ENCODE assay signal across 10 cellular contexts in the genomic region with DNA sequence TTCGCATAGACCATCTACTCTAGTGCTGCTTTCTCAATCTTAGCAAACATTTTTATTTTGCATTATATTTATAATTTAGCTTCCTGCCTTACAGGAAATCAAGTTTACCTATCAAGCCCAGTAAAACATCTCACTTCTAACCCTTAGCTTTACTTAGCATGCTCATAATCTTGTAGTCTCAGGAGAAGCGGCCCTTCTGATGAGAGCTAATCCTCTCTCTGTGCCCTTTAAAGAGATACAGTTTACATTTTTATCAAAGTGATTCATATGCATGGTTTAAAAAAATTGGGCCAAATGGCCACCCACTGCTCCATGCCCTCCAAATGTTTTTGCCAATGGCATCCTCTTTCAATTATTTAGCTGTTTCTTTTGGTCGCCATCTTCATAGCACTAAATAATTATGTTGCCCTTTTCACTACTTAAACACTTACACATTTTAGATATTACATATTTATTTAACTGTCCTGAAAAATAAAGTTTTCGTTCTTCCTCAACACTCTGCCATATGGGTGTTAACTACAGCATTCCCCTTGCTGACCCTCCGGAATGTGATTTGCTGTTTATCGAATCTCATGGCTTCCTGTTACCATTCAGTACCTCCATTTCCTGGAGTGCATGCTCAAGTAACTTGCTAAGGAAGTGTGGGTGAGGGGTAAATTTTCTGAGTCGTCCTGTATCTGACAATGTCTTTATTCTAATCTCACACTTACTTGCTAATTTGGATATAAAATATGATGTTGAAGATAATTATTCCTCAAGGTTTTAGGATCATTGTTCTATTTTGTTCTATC. TPM values are rescaled to one million over a fixed set of nuclear protein-coding genes. Genes with fewer than 3 reads are reported as not detected.
A peak's percentile ranks its signal among the peaks of the same experiment; 100 is the strongest.
DNase-seq lines count a peak whose midpoint lies in the region; ATAC-seq and TF ChIP-seq lines count a peak whose summit lies in the region.
"Had no signal": no experiment of that assay in that cellular context is flagged by ENCODE, and none has a peak within 500 bp of the region (broad histone marks: within the 10 kb centered on the region; RNA-seq: fewer than 3 reads in every experiment).

No MANE protein-coding gene starts in this region.

- POLR2A ChIA-PET in MCF 10A (lab: Yijun Ruan, JAX): interaction anchor here (1.0 kb wide), 1 partner anchor 183 kb away, joined by 4 read pairs; no protein-coding TSS in a partner anchor

- no peak overlapping the region for H3K9ac ChIP-seq in fibroblast of lung (ENCODE audit: insufficient read depth, low read length)

- no peaks in the 10 kb centered on the region for H4K20me1 ChIP-seq in fibroblast of lung (ENCODE audit: control insufficient read depth, extremely low read depth, insufficient read depth, low read length)

- H3K27ac ChIP-seq in fibroblast of lung (ENCODE audit: insufficient read depth, low read length): peak overlapping the region; percentile 18
- H3K27ac ChIP-seq in transverse colon: no peak overlapping the region
- H3K27ac ChIP-seq: vagina had no signal

- TF ChIP-seq CTCF in fibroblast of lung (conservative IDR thresholded peaks at IDR 0.05 in 1 of 2, IDR thresholded peaks at IDR 0.05 in 1 of 2; ENCODE audit: low read depth in 1 of 2, low read length in 2 of 2) (no peak), transverse colon (IDR thresholded peaks at IDR 0.05) (no peak), MCF 10A (IDR thresholded peaks at IDR 0.05; ENCODE audit: unreplicated experiment) (no peak)

- peaks cover 37% of the 10 kb centered on the region for H3K4me1 Mint-ChIP-seq in activated T-cell treated with anti-CD3 and anti-CD28 coated beads, Interleukin-2, amount 50 U/mL, for 4 hours (ENCODE audit: low read depth)
- H3K4me1 Mint-ChIP-seq in T-helper 2 cell treated with Interferon-gamma antibody and Interleukin-4, amounts not matched to agents 5 μg/mL and 100 μg/mL, for 36 hours (ENCODE audit: low read depth): peaks cover 38% of the 10 kb centered on the region
- H3K4me1 Mint-ChIP-seq in MCF 10A (ENCODE audit: insufficient read depth, unreplicated experiment): peaks cover 27% of the 10 kb centered on the region

- no peaks in the 10 kb centered on the region for H3K9me3 ChIP-seq in fibroblast of lung (ENCODE audit: control insufficient read depth, insufficient read depth, low read depth, low read length)
- no peaks in the 10 kb centered on the region for H3K9me3 ChIP-seq in transverse colon
- H3K9me3 ChIP-seq: vagina had no signal

- no TSS peak for BruUV-seq in MCF 10A (replicated peaks; lab: Mats Ljungman, UMichigan)

- no peaks in the 10 kb centered on the region for H3K27me3 Mint-ChIP-seq in activated T-cell treated with anti-CD3 and anti-CD28 coated beads, Interleukin-2, amount 50 U/mL, for 4 hours (ENCODE audit: low read depth)
- H3K27me3 Mint-ChIP-seq in T-helper 2 cell treated with Interferon-gamma antibody and Interleukin-4, amounts not matched to agents 5 μg/mL and 100 μg/mL, for 36 hours (ENCODE audit: low read depth): no peaks in the 10 kb centered on the region
- H3K27me3 Mint-ChIP-seq in MCF 10A (ENCODE audit: insufficient read depth, unreplicated experiment): no peaks in the 10 kb centered on the region

- intact Hi-C loops in transverse colon (cut with DNase I; ENCODE audit: low total_unique reads): no loop called here
- intact Hi-C loops in MCF 10A (cut with micrococcal nuclease): no loop called here

- no peaks in the 10 kb centered on the region for H3K27me3 ChIP-seq in fibroblast of lung (ENCODE audit: control insufficient read depth, insufficient read depth, low read length)
- no peaks in the 10 kb centered on the region for H3K27me3 ChIP-seq in transverse colon
- H3K27me3 ChIP-seq: vagina had no signal

- H3K4me3 ChIP-seq in fibroblast of lung (replicated peaks in 1 of 4; ENCODE audit: control extremely low read depth in 1 of 4, insufficient read depth in 1 of 4, low read depth in 3 of 4, low read length in 4 of 4) (no peak overlapping the region), transverse colon (no peak overlapping the region)
- H3K4me3 ChIP-seq: vagina had no signal

- no peak overlapping the region for H2AFZ ChIP-seq in fibroblast of lung (ENCODE audit: low read length)

- in situ Hi-C loops in transverse colon (cut with MboI; ENCODE audit: low pct_ligation_motif_present in 1 of 4, low pct_unique_long_range_greater_than_20kb in 1 of 4, low sequenced_read_pairs in 3 of 4): loop anchor here in 1 of 4 donors (10.0 kb wide), 1 partner anchor 188 kb away; no protein-coding TSS in a partner anchor

- H3K27ac Mint-ChIP-seq in T-helper 2 cell treated with Interferon-gamma antibody and Interleukin-4, amounts not matched to agents 5 μg/mL and 100 μg/mL, for 36 hours: peak overlapping the region; percentile 85
- H3K27ac Mint-ChIP-seq in MCF 10A (ENCODE audit: low read depth, unreplicated experiment): no peak overlapping the region

- WGBS in transverse colon (ENCODE audit: low coverage in 1 of 2), 2 donors: 62 to 71% methylated on average over 4 to 7 of the region's 7 CpGs

- no peak for TF ChIP-seq EP300 in transverse colon (IDR thresholded peaks at IDR 0.05; ENCODE audit: low read depth)

- no peak for TF ChIP-seq POLR2A in transverse colon (IDR thresholded peaks at IDR 0.05)

- CTCF ChIA-PET in MCF 10A (lab: Yijun Ruan, JAX): interaction anchor here (0.7 kb wide), 1 partner anchor 12 kb away, joined by 3 read pairs; no protein-coding TSS in a partner anchor

- peak overlapping the region; percentile 49 for H3K4me2 ChIP-seq in fibroblast of lung (ENCODE audit: extremely low read depth, insufficient read depth, low read length)

- peaks cover 22% of the 10 kb centered on the region for H3K36me3 Mint-ChIP-seq in activated T-cell treated with anti-CD3 and anti-CD28 coated beads, Interleukin-2, amount 50 U/mL, for 4 hours (ENCODE audit: insufficient read depth)
- peaks cover 47% of the 10 kb centered on the region for H3K36me3 Mint-ChIP-seq in T-helper 2 cell treated with Interferon-gamma antibody and Interleukin-4, amounts not matched to agents 5 μg/mL and 100 μg/mL, for 36 hours (ENCODE audit: low read depth)
- peaks cover 26% of the 10 kb centered on the region for H3K36me3 Mint-ChIP-seq in MCF 10A (ENCODE audit: insufficient read depth, unreplicated experiment)

- peaks cover 24% of the 10 kb centered on the region for H3K79me2 ChIP-seq in fibroblast of lung (ENCODE audit: control insufficient read depth, insufficient read depth, low read length)

- H3K4me1 ChIP-seq in fibroblast of lung (ENCODE audit: control insufficient read depth, extremely low read depth, insufficient read depth, low read length) (peaks cover 10% of the 10 kb centered on the region), transverse colon (peaks cover 0 to 22% (median 3%) of the 10 kb centered on the region in 4 donors)

- peak overlapping the region; percentile 66 for H3K4me3 Mint-ChIP-seq in activated T-cell treated with anti-CD3 and anti-CD28 coated beads, Interleukin-2, amount 50 U/mL, for 4 hours
- peak overlapping the region; percentile 82 for H3K4me3 Mint-ChIP-seq in T-helper 2 cell treated with Interferon-gamma antibody and Interleukin-4, amounts not matched to agents 5 μg/mL and 100 μg/mL, for 36 hours
- H3K4me3 Mint-ChIP-seq in MCF 10A (ENCODE audit: unreplicated experiment): no peak overlapping the region

- H3K36me3 ChIP-seq in fibroblast of lung (ENCODE audit: control insufficient read depth, insufficient read depth, low read length) (peaks cover 2% of the 10 kb centered on the region), transverse colon (peaks cover 0 to 5% (median 0%) of the 10 kb centered on the region in 4 donors)

- no peak for DNase-seq in activated T-cell treated with anti-CD3 and anti-CD28 coated beads, Interleukin-2, amount 50 U/mL, for 4 hours
- DNase-seq in activated T-cell treated with anti-CD3 and anti-CD28 coated beads, Interleukin-2, amount 50 U/mL, for 48 hours: no peak
- DNase-seq in T-helper 2 cell treated with Interferon-gamma antibody and Interleukin-4, amounts not matched to agents 5 μg/mL and 100 μg/mL, for 36 hours (ENCODE audit: low spot score): no peak
- peak in 1 of 2 donors; percentile 31 for DNase-seq in fibroblast of lung (ENCODE audit: low read depth in 2 of 2)
- peak; percentile 38 for DNase-seq in renal cortical epithelial cell (ENCODE audit: low read depth)
- DNase-seq in transverse colon: no peak
- DNase-seq in SKM-1 (lab: John Stamatoyannopoulos, UW; ENCODE audit: unreplicated experiment): no peak
- no peak for DNase-seq in MCF 10A (ENCODE audit: unreplicated experiment)
- DNase-seq: NCI-H187 had no signal

- peaks cover 3% of the 10 kb centered on the region for H3K9me3 Mint-ChIP-seq in activated T-cell treated with anti-CD3 and anti-CD28 coated beads, Interleukin-2, amount 50 U/mL, for 4 hours
- H3K9me3 Mint-ChIP-seq in T-helper 2 cell treated with Interferon-gamma antibody and Interleukin-4, amounts not matched to agents 5 μg/mL and 100 μg/mL, for 36 hours: peaks cover 8% of the 10 kb centered on the region
- H3K9me3 Mint-ChIP-seq in MCF 10A (ENCODE audit: unreplicated experiment): peaks cover 8% of the 10 kb centered on the region

- peak in 1 of 2 donors; percentile 65 for ATAC-seq in activated T-cell treated with anti-CD3 and anti-CD28 coated beads, Interleukin-2, amount 50 U/mL, for 4 hours

RNA-seq across cellular contexts. Expression of gene YLPM1, which starts 29.3 kb away (rescaled TPM):
- total RNA-seq in activated T-cell treated with anti-CD3 and anti-CD28 coated beads, Interleukin-2, amount 50 U/mL, for 4 hours: 10 to 100 TPM; 45.8 to 49.6 (median 47.4) TPM
- total RNA-seq in fibroblast of lung (26.5 and 31.9 TPM in 2 replicates), renal cortical epithelial cell (12.3 and 76.1 TPM in 2 replicates), transverse colon (10 to 100 TPM; 26.1 to 62.4 (median 35.0) TPM), MCF 10A (2022) (40.5 and 43.9 TPM in 2 replicates)
- 9.7 and 13.6 TPM in 2 replicates for polyA plus RNA-seq in fibroblast of lung
- polyA plus RNA-seq in fibroblast of lung (2012): 31.5 and 34.6 TPM in 2 replicates
- polyA minus RNA-seq in fibroblast of lung (ENCODE audit: low replicate concordance): 31.0 and 37.8 TPM in 2 replicates
